8 cellular contexts compared by ENCODE assay signal in the genomic region with DNA sequence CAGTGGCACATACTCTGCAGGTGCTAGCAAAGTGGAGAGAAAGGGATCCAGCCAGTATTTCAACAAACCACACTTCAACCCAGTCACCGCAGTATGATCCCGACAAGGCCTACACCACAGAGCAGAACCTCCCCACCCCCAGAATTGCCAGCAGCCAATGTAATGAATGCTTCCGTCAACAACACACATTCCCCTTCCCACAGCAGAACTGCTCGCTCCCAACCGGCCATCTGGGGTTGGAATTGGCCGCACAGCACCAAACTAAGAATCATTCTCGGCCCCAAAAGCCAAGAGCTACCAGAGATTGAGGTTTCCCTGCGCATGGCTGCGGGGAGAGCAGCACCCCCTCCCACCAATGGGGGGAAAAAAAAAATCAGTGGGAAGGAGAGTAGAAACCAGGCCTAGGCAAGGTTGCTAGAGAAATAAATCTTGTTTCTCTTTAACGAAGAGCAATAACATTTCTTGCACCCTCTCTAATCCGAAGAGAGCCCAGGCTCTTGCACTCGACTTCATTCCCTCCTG. TPM values are rescaled to one million over a fixed set of nuclear protein-coding genes. Genes with fewer than 3 reads are reported as not detected.
DNase-seq lines count a peak whose midpoint lies in the region; ATAC-seq, FAIRE-seq and TF ChIP-seq lines count a peak whose summit lies in the region.

No MANE protein-coding gene starts in this region.

- peak overlapping the region; percentile 93 for H3K27ac ChIP-seq in PC-9

- peaks cover 40% of the 10 kb centered on the region for H3K4me1 ChIP-seq in PC-9 (replicated peaks; ENCODE audit: insufficient read depth)

- H3K79me2 ChIP-seq in PC-9 (ENCODE audit: low read depth) = peaks cover 71% of the 10 kb centered on the region

- H3K9me2 ChIP-seq in PC-9 (ENCODE audit: insufficient read depth) = no peaks in the 10 kb centered on the region

- peaks cover 10% of the 10 kb centered on the region for H3K36me3 Mint-ChIP-seq in activated naive CD8-positive, alpha-beta T cell treated with anti-CD3 and anti-CD28 coated beads, Interleukin-2, amount 50 U/mL, for 24 hours (ENCODE audit: low read depth)

- peak overlapping the region; percentile 89 for H3K4me3 ChIP-seq in PC-9

- CTCF ChIA-PET in PC-9 (lab: Charles Lee) = no interaction called here

- no peaks in the 10 kb centered on the region for H3K9me3 Mint-ChIP-seq in activated naive CD8-positive, alpha-beta T cell treated with anti-CD3 and anti-CD28 coated beads, Interleukin-2, amount 50 U/mL, for 24 hours

- H3K9me3 ChIP-seq in PC-9 (ENCODE audit: insufficient read depth, low read depth) = no peaks in the 10 kb centered on the region

- POLR2A ChIA-PET in PC-9 (lab: Charles Lee; ENCODE audit: unreplicated experiment) = no interaction called here

- TSS peak; percentile 45 for BruUV-seq in PC-9 (replicated peaks; lab: Mats Ljungman, UMichigan)

- peak overlapping the region; percentile 94 for H3K4me3 Mint-ChIP-seq in activated naive CD8-positive, alpha-beta T cell treated with anti-CD3 and anti-CD28 coated beads, Interleukin-2, amount 50 U/mL, for 24 hours

- H3K27ac Mint-ChIP-seq in activated naive CD8-positive, alpha-beta T cell treated with anti-CD3 and anti-CD28 coated beads, Interleukin-2, amount 50 U/mL, for 24 hours = peak overlapping the region; percentile 88

- peaks cover 27% of the 10 kb centered on the region for H3F3A ChIP-seq in PC-9 (ENCODE audit: insufficient read depth, low read depth)

- FAIRE-seq in HTR-8/SVneo (lab: Jason Lieb, UNC) = peak; percentile 28

- ATAC-seq in activated naive CD8-positive, alpha-beta T cell treated with anti-CD3 and anti-CD28 coated beads, Interleukin-2, amount 50 U/mL, for 24 hours = no peak

- DNase-seq in COLO829 (ENCODE audit: low spot score) (peak; percentile 79), HTR-8/SVneo (ENCODE audit: insufficient read length, low spot score) (peak; percentile 46), PC-9 (peak; percentile 69 to 70), head of caudate nucleus (peak; percentile 15 to 75 (median 47)), non-pigmented ciliary epithelial cell (ENCODE audit: low read depth) (peak; percentile 81), cortex of kidney (lab: John Stamatoyannopoulos, UW) (no peak), NCI-H1436 treated with DMSO at 0.1 percent for 48 hours (lab: John Stamatoyannopoulos, UW) (no peak)
- DNase-seq in activated naive CD8-positive, alpha-beta T cell treated with anti-CD3 and anti-CD28 coated beads, Interleukin-2, amount 50 U/mL, for 24 hours = peak; percentile 26

- H4K20me1 ChIP-seq in PC-9 (ENCODE audit: insufficient read depth) = peaks cover 24% of the 10 kb centered on the region

- no peaks in the 10 kb centered on the region for H3K27me3 Mint-ChIP-seq in activated naive CD8-positive, alpha-beta T cell treated with anti-CD3 and anti-CD28 coated beads, Interleukin-2, amount 50 U/mL, for 24 hours

- H3K4me1 Mint-ChIP-seq in activated naive CD8-positive, alpha-beta T cell treated with anti-CD3 and anti-CD28 coated beads, Interleukin-2, amount 50 U/mL, for 24 hours = peaks cover 76% of the 10 kb centered on the region

- no peaks in the 10 kb centered on the region for H3K27me3 ChIP-seq in PC-9 (ENCODE audit: insufficient read depth, low read depth)

- TF ChIP-seq CTCF in PC-9 (conservative IDR thresholded peaks at IDR 0.05) = no peak

- no peaks in the 10 kb centered on the region for H3K36me3 ChIP-seq in PC-9 (ENCODE audit: low read depth)

- intact Hi-C loops in PC-9 (cut with micrococcal nuclease; ENCODE audit: unreplicated experiment) (loop anchor here (1.0 to 5.0 kb wide), 3 partner anchors 20 to 210 kb away; no protein-coding TSS in a partner anchor), head of caudate nucleus (cut with DNase I) (no loop called here)

- peak overlapping the region; percentile 89 for H3K4me2 ChIP-seq in PC-9

- H2AFZ ChIP-seq in PC-9 = peak overlapping the region; percentile 90

RNA-seq across cellular contexts. Expression of gene WASL, which starts 1.1 kb away (rescaled TPM):
- total RNA-seq in PC-9 (2021) = 31.4 and 40.3 TPM in 2 replicates

Comparison
In these comparisons a context has a peak if more than half of its experiments do, and no peak if none do; other contexts are left out.
1. DNase-seq: peak in COLO829 (single experiment), HTR-8/SVneo (single experiment), PC-9 (2 of 2), activated naive CD8-positive, alpha-beta T cell treated with anti-CD3 and anti-CD28 coated beads, Interleukin-2, amount 50 U/mL, for 24 hours (single experiment), head of caudate nucleus (42 of 42) and non-pigmented ciliary epithelial cell (single experiment); none in cortex of kidney (single experiment) and NCI-H1436 treated with DMSO at 0.1 percent for 48 hours (single experiment).